Comparison of ENCODE assay signal across 13 cellular contexts in the genomic region with DNA sequence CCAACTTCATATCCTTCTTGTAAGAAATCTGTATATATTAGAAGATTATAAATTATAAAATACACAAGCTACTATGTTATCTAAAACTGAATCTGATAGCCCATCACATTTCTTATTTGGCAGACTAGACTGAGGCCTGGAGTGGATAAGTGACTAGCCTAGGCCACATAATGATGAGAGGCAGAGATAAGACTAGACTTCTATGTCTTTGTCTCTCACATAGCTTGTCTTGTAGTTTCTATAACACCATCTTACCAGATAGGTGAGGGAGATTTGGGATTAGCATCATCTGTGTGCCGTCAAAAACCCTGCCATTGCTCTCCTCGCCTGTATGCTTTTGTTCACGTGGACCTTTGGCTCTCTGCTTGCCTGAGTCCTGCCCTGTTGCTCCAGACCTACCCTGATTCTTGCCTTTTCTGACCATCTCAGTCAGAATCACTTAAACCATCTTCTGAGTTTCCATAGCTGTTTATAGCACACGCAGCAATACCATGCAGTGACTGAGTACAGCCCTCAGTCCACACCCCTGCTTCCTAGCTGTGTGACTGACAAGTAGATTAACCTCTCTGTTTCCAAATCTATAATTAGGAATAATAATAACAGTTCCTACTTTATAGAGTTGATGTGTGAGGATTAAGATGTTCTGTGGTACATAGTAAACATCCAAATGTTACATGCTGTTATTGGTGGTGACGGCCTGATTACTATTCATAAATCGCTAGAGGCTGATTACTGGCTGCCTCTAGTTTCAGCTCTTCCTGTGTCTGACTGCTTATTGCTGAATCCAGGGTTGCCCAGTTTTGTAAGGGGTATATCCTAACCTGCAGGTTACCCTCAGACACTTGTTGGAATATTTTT. TPM values are rescaled to one million over a fixed set of nuclear protein-coding genes. Genes with fewer than 3 reads are reported as not detected.
DNase-seq lines count a peak whose midpoint lies in the region; ATAC-seq, FAIRE-seq and TF ChIP-seq lines count a peak whose summit lies in the region.
"Had no signal": no experiment of that assay in that cellular context is flagged by ENCODE, and none has a peak within 500 bp of the region (broad histone marks: within the 10 kb centered on the region; RNA-seq: fewer than 3 reads in every experiment).

No MANE protein-coding gene starts in this region.

- no peaks in the 10 kb centered on the region for H3K9me3 Mint-ChIP-seq in effector memory CD8-positive, alpha-beta T cell
- H3K9me3 Mint-ChIP-seq: stimulated activated naive B cell treated with anti-CD40 and anti-IgM and Interleukin-4, amounts not matched to agents 10 μg/mL and 1 μg/mL and 100 μg/mL, for 72 hours had no signal

- WGBS in GM23248 (ENCODE audit: low coverage in 1 of 2, low lambda C conversion rate in 2 of 2, missing lambda C conversion rate in 2 of 2), 2 experiments, result 96 to 97% methylated on average over 6 of the region's 6 CpGs
- 37 to 51% methylated on average over 6 of the region's 6 CpGs for WGBS in pancreas, 2 donors

- peak overlapping the region; percentile 10 to 73 for H3K27ac Mint-ChIP-seq in effector memory CD8-positive, alpha-beta T cell
- H3K27ac Mint-ChIP-seq: stimulated activated naive B cell treated with anti-CD40 and anti-IgM and Interleukin-4, amounts not matched to agents 10 μg/mL and 1 μg/mL and 100 μg/mL, for 72 hours had no signal

- in situ Hi-C loops in GM23248 (cut with MboI), result no loop called here

- H3K4me1 Mint-ChIP-seq in effector memory CD8-positive, alpha-beta T cell (ENCODE audit: low read depth in 2 of 2), result peaks cover 33 to 39% of the 10 kb centered on the region in 2 donors

- DNase-seq in GM23248 (no peak), SK-N-DZ (ENCODE audit: low spot score) (peak; percentile 37), pancreas (no peak), RPMI8226 (no peak), NCI-H1694 (lab: John Stamatoyannopoulos, UW) (no peak)
- no peak for DNase-seq in effector memory CD8-positive, alpha-beta T cell
- DNase-seq: amygdala; H7; NCI-H2029; Right ventricle myocardium superior; stimulated activated CD4-positive, alpha-beta T cell treated with anti-CD3 and anti-CD28 coated beads, Interleukin-2, amount 100 ng/mL, for 48 hours; stimulated activated naive B cell treated with anti-CD40 and anti-IgM and Interleukin-4, amounts not matched to agents 10 μg/mL and 1 μg/mL and 100 μg/mL, for 72 hours had no signal

- peaks cover 5% of the 10 kb centered on the region for H3K36me3 Mint-ChIP-seq in effector memory CD8-positive, alpha-beta T cell (ENCODE audit: insufficient read depth)
- H3K36me3 Mint-ChIP-seq: stimulated activated naive B cell treated with anti-CD40 and anti-IgM and Interleukin-4, amounts not matched to agents 10 μg/mL and 1 μg/mL and 100 μg/mL, for 72 hours had no signal

- H3K4me2 ChIP-seq in GM23248 (ENCODE audit: unreplicated experiment), result peak overlapping the region; percentile 40

- H3K9me2 ChIP-seq in GM23248 (ENCODE audit: insufficient read depth), result no peaks in the 10 kb centered on the region

- no peaks in the 10 kb centered on the region for H3K27me3 Mint-ChIP-seq in effector memory CD8-positive, alpha-beta T cell
- H3K27me3 Mint-ChIP-seq: stimulated activated naive B cell treated with anti-CD40 and anti-IgM and Interleukin-4, amounts not matched to agents 10 μg/mL and 1 μg/mL and 100 μg/mL, for 72 hours had no signal

- peaks cover 97% of the 10 kb centered on the region for H3K79me2 ChIP-seq in GM23248 (ENCODE audit: insufficient read depth)

- H3K4me3 Mint-ChIP-seq in effector memory CD8-positive, alpha-beta T cell, result peak overlapping the region in 1 of 2 donors; percentile 34
- H3K4me3 Mint-ChIP-seq: stimulated activated naive B cell treated with anti-CD40 and anti-IgM and Interleukin-4, amounts not matched to agents 10 μg/mL and 1 μg/mL and 100 μg/mL, for 72 hours had no signal

- H3K4me1 ChIP-seq in GM23248 (ENCODE audit: insufficient read depth) (peaks cover 20% of the 10 kb centered on the region), pancreas (peaks cover 37 to 73% (median 60%) of the 10 kb centered on the region in 3 donors)

- H3K9me3 ChIP-seq in GM23248 (ENCODE audit: low read depth) (no peaks in the 10 kb centered on the region), pancreas (no peaks in the 10 kb centered on the region)

- no peaks in the 10 kb centered on the region for H3K36me3 ChIP-seq in GM23248 (ENCODE audit: low read depth)
- no peaks in the 10 kb centered on the region for H3K36me3 ChIP-seq in pancreas

- H3K4me3 ChIP-seq in GM23248 (no peak overlapping the region), pancreas (no peak overlapping the region)

- peaks cover 24% of the 10 kb centered on the region for H3F3A ChIP-seq in GM23248 (ENCODE audit: insufficient read depth)

- TF ChIP-seq CTCF in pancreas (IDR thresholded peaks at IDR 0.05), result no peak

- no peak overlapping the region for H3K9ac ChIP-seq in GM23248

- H3K27ac ChIP-seq in GM23248 (peak overlapping the region; percentile 63), pancreas (peak overlapping the region; percentile 13 to 80 (median 42))

- peak; percentile 66 for ATAC-seq in effector memory CD8-positive, alpha-beta T cell (replicated peaks)
- ATAC-seq in pancreas (peak in 3 of 4 donors; percentile 24 to 41 (median 33)), HG03571 (IDR thresholded peaks at IDR 0.05; ENCODE audit: unreplicated experiment) (no peak)
- ATAC-seq: stimulated activated naive B cell treated with anti-CD40 and anti-IgM and Interleukin-4, amounts not matched to agents 10 μg/mL and 1 μg/mL and 100 μg/mL, for 72 hours had no signal

- H3K27me3 ChIP-seq in GM23248 (replicated peaks; ENCODE audit: insufficient read depth), result no peaks in the 10 kb centered on the region
- no peaks in the 10 kb centered on the region for H3K27me3 ChIP-seq in pancreas

- intact Hi-C loops in pancreas (cut with DNase I), result no loop called here

- no peak for FAIRE-seq in pancreas (lab: Jason Lieb, UNC)

- no peak overlapping the region for H2AFZ ChIP-seq in GM23248

- no peaks in the 10 kb centered on the region; the same call in 1 of the 2 replicates for H4K20me1 ChIP-seq in GM23248 (ENCODE audit: insufficient read depth)

RNA-seq across cellular contexts. Expression of a gene that starts 49.7 kb away (rescaled TPM):
- 22.7 and 28.5 TPM in 2 replicates for total RNA-seq in GM23248 (2014; rRNA removed; shearing (Covaris generic))
- polyA plus RNA-seq in GM23248 (2016; fragmentation: Nextera tagmentation; extraction: Ambion mirVana) (13.9 and 14.0 TPM in 2 replicates), pancreas (10 to 100 TPM; 20.1 to 31.3 TPM)
- 13.0 and 15.0 TPM in 2 replicates for polyA plus RNA-seq in SK-N-DZ (2014; cell fraction: cytosol; rRNA removed)
- polyA plus RNA-seq in SK-N-DZ (2014; cell fraction: nucleus; rRNA removed), result 33.6 and 52.2 TPM in 2 replicates
- total RNA-seq in pancreas, result 10 to 100 TPM; 14.7 to 27.6 (median 19.2) TPM
